In genomic region chr11:93662177-93662575, GRCh38 we compare ENCODE assay signal across 8 cellular contexts. TPM values are rescaled to one million over a fixed set of nuclear protein-coding genes. Genes with fewer than 3 reads are reported as not detected.
A peak's percentile ranks its signal among the peaks of the same experiment; 100 is the strongest.
DNase-seq lines count a peak whose midpoint lies in the region; ATAC-seq, FAIRE-seq and TF ChIP-seq lines count a peak whose summit lies in the region.

No MANE protein-coding gene starts in this region.

- H3K27me3 Mint-ChIP-seq in naive B cell: peaks cover 0 to 5% (median 0%) of the 10 kb centered on the region in 3 donors

- peaks cover 5% of the 10 kb centered on the region for H3K36me3 ChIP-seq in mammary epithelial cell (ENCODE audit: insufficient read depth, low read length)

- TF ChIP-seq CTCF in mammary epithelial cell (conservative IDR thresholded peaks at IDR 0.05 in 1 of 2, IDR thresholded peaks at IDR 0.05 in 1 of 2; ENCODE audit: extremely low read depth in 1 of 2, insufficient read depth in 1 of 2, low read depth in 1 of 2, low read length in 2 of 2): no peak

- peaks cover under 1 to 5% of the 10 kb centered on the region in 2 donors for H3K36me3 Mint-ChIP-seq in naive B cell

- in situ Hi-C loops in mammary epithelial cell (cut with MboI; ENCODE audit: low sequenced_read_pairs in 2 of 2): no loop called here

- H3K4me2 ChIP-seq in mammary epithelial cell (ENCODE audit: insufficient read depth, low read depth, low read length): peak overlapping the region; percentile 68

- peak overlapping the region; percentile 89 for H2AFZ ChIP-seq in mammary epithelial cell (ENCODE audit: low read depth, low read length)

- dilution Hi-C loops in mammary epithelial cell (cut with HindIII; ENCODE audit: low sequenced_read_pairs): no loop called here

- CTCF ChIA-PET in mammary epithelial cell (lab: Charles Lee; ENCODE audit: low non-redundant PET): no interaction called here

- no peaks in the 10 kb centered on the region for H3K9me3 Mint-ChIP-seq in naive B cell

- 32% methylated on average over 4 of the region's 4 CpGs for WGBS in mammary epithelial cell (ENCODE audit: low coverage, missing lambda C conversion rate)

- intact Hi-C loops in mammary epithelial cell (cut with micrococcal nuclease): loop anchor here (5.0 kb wide), 1 partner anchor 75 kb away; no protein-coding TSS in a partner anchor

- no peaks in the 10 kb centered on the region for H3K9me3 ChIP-seq in mammary epithelial cell (replicated peaks; ENCODE audit: insufficient read depth, low read length)

- H3K27me3 ChIP-seq in mammary epithelial cell (ENCODE audit: insufficient read depth, low read length): no peaks in the 10 kb centered on the region

- peaks cover 16 to 37% (median 34%) of the 10 kb centered on the region in 3 donors for H3K4me1 Mint-ChIP-seq in naive B cell

- H3K4me3 ChIP-seq in Jurkat, Clone E6-1 (ENCODE audit: low read length): peak overlapping the region; percentile 86
- peak overlapping the region; percentile 82 to 91 (median 85) for H3K4me3 ChIP-seq in mammary epithelial cell (replicated peaks in 1 of 3; ENCODE audit: insufficient read depth in 1 of 3, low read depth in 2 of 3, low read length in 3 of 3)

- H3K79me2 ChIP-seq in mammary epithelial cell (ENCODE audit: insufficient read depth, low read length): peaks cover 43% of the 10 kb centered on the region

- ATAC-seq in GM19328 (IDR thresholded peaks at IDR 0.05; ENCODE audit: unreplicated experiment): peak; percentile 4
- ATAC-seq in naive B cell (ENCODE audit: low read depth in 2 of 2): no peak

- peak overlapping the region; percentile 93 for H3K9ac ChIP-seq in mammary epithelial cell (ENCODE audit: insufficient read depth, low read length)

- peak overlapping the region; percentile 84 to 95 (median 86) for H3K27ac Mint-ChIP-seq in naive B cell

- DNase-seq in AML-193 (lab: John Stamatoyannopoulos, UW): peak; percentile 15 to 17
- DNase-seq in Jurkat, Clone E6-1 (ENCODE audit: low read depth, low spot score): no peak
- DNase-seq in mammary epithelial cell: no peak
- DNase-seq in naive B cell: no peak
- no peak for DNase-seq in HK-2 (ENCODE audit: unreplicated experiment)
- no peak for DNase-seq in effector CD4-positive, alpha-beta T cell
- no peak for DNase-seq in GM12892 (ENCODE audit: insufficient read length)

- BruUV-seq in mammary epithelial cell (replicated peaks; lab: Mats Ljungman, UMichigan): no TSS peak

- H4K20me1 ChIP-seq in mammary epithelial cell (ENCODE audit: insufficient read depth, low read length): no peaks in the 10 kb centered on the region

- peak overlapping the region; percentile 82 to 95 (median 88) for H3K4me3 Mint-ChIP-seq in naive B cell

- no peak for TF ChIP-seq POLR2A in GM12892 (IDR thresholded peaks at IDR 0.05; ENCODE audit: low read depth, low read length)

- no peak for FAIRE-seq in GM12892 (lab: Jason Lieb, UNC)

- peaks cover 8% of the 10 kb centered on the region for H3K4me1 ChIP-seq in mammary epithelial cell (ENCODE audit: insufficient read depth, low read length)

- peak overlapping the region; percentile 87 for H3K27ac ChIP-seq in mammary epithelial cell (ENCODE audit: insufficient read depth, low read depth, low read length)

RNA-seq across cellular contexts. Expression of gene CEP295, which starts 0.7 kb away (rescaled TPM):
- polyA plus RNA-seq in Jurkat, Clone E6-1 (2012; ENCODE audit: insufficient read depth, insufficient read length): 14.3 TPM
- total RNA-seq in mammary epithelial cell: 10 to 100 TPM; 13.0 to 18.3 TPM
- polyA plus RNA-seq in mammary epithelial cell (6.9 TPM), naive B cell (ENCODE audit: low read depth in 6 of 6) (1 to 10 TPM in 5 of 6 donors, under 1 TPM in 1; 0.18 to 4.2 (median 2.3) TPM)
- polyA minus RNA-seq in mammary epithelial cell: 13.0 TPM
- polyA plus RNA-seq in GM12892 (2012; ENCODE audit: missing spikeins): 16.7 TPM

Comparison
In these comparisons a context has a peak if more than half of its experiments do, and no peak if none do; other contexts are left out.
1. DNase-seq: peak in AML-193 (2 of 2); none in Jurkat, Clone E6-1 (single experiment), mammary epithelial cell (single experiment), naive B cell (single experiment), HK-2 (single experiment), effector CD4-positive, alpha-beta T cell (single experiment) and GM12892 (single experiment).